19 cellular contexts compared by ENCODE assay signal in the genomic region with DNA sequence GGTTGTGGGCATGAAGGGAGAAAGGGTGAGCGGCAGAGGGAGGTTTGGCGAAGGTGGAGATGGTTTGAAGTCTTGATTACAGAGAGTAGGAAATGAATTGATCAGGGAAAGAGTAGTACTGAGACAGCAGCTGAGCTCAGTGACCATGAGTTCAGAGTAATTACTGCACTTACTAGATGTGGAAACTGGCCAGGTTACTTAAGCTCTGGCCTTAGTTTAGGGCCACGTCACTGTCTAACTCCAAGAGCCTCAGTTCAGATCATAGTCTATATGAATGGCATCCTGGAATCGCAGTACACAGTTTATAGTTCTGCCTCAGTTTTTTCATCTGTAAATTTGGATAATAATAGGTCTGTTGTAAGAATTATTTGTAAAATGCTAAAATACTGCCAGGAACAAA.
"Had no signal": no experiment of that assay in that cellular context is flagged by ENCODE, and none has a peak within 500 bp of the region (broad histone marks: within the 10 kb centered on the region; RNA-seq: fewer than 3 reads in every experiment).

No MANE protein-coding gene starts in this region.

- H3K4me1 Mint-ChIP-seq: IgD-negative memory B cell had no signal

- H3K9me3 ChIP-seq: SJSA1 had no signal

- H3K27me3 ChIP-seq: SJSA1 had no signal

- H3K27ac ChIP-seq: SJSA1, SK-N-MC had no signal

- H3K4me3 ChIP-seq: SJSA1, SK-N-MC had no signal

- H3K4me1 ChIP-seq: SJSA1 had no signal

- H3K27ac Mint-ChIP-seq: IgD-negative memory B cell had no signal

- H3K36me3 ChIP-seq: SJSA1 had no signal

- H3K9me3 Mint-ChIP-seq: IgD-negative memory B cell had no signal

- DNase-seq: KBM-7, MM.1S, NCI-H1092 treated with DMSO at 0.1 percent for 48 hours, NCI-H1436, NCI-H187, NCI-H2029, NCI-H2081 treated with DMSO at 0.1 percent for 48 hours, NCI-H2171, NCI-H226, NCI-H446, NCI-H510A, NCI-H524 treated with DMSO at 0.1 percent for 48 hours, NCI-H82, Right ventricle myocardium superior, RPMI8226, SIG-M5 had no signal

- H3K4me3 Mint-ChIP-seq: IgD-negative memory B cell had no signal

- H3K36me3 Mint-ChIP-seq: IgD-negative memory B cell had no signal
